16 cellular contexts compared by ENCODE assay signal in the genomic region with DNA sequence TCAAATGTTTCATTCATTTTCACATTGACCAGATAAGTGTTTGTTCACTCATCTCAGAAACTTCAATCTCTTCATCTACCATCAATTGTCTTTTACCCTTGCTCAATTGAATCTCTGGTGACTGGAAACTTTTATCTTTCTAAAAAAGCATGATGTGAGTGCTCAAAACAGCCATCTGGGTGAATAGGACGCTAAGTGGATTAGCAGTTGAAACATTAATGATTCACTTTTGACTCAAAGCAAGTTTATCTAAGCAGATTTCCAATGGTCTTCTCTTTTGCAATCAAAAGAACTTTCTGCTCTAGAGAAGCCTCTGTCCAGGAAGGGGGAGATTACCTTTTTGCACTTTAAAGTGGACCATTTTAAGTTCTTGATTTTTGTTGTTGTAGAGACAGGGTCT. TPM values are rescaled to one million over a fixed set of nuclear protein-coding genes. Genes with fewer than 3 reads are reported as not detected.
DNase-seq lines count a peak whose midpoint lies in the region; TF ChIP-seq lines count a peak whose summit lies in the region.
"Had no signal": no experiment of that assay in that cellular context is flagged by ENCODE, and none has a peak within 500 bp of the region (broad histone marks: within the 10 kb centered on the region; RNA-seq: fewer than 3 reads in every experiment).

No MANE protein-coding gene starts in this region.

- no peaks in the 10 kb centered on the region for H3K9me3 Mint-ChIP-seq in osteocyte (ENCODE audit: unreplicated experiment)
- H3K9me3 Mint-ChIP-seq: CD8-positive, alpha-beta memory T cell; GM23338; HFFc6 had no signal

- peaks cover 8% of the 10 kb centered on the region for H3K4me1 Mint-ChIP-seq in osteocyte (ENCODE audit: unreplicated experiment)

- H3K4me3 Mint-ChIP-seq in osteocyte (ENCODE audit: unreplicated experiment), result no peak overlapping the region
- H3K4me3 Mint-ChIP-seq: CD4-positive, CD25-positive, alpha-beta regulatory T cell; CD8-positive, alpha-beta memory T cell; HFFc6 had no signal

- TF ChIP-seq CTCF in fibroblast of the aortic adventitia (IDR thresholded peaks at IDR 0.05; ENCODE audit: insufficient read depth, low read length), result no peak
- TF ChIP-seq CTCF in osteocyte (IDR thresholded peaks at IDR 0.05), result no peak

- no peak overlapping the region for H3K4me3 ChIP-seq in fibroblast of the aortic adventitia (ENCODE audit: low read depth, low read length)
- H3K4me3 ChIP-seq: GM23338 had no signal

- DNase-seq in HCEC 1CT (peak; percentile 41), amniotic epithelial cell (ENCODE audit: low read depth) (peak; percentile 70), fibroblast of the aortic adventitia (ENCODE audit: low read depth) (peak; percentile 21), osteocyte (ENCODE audit: extremely low spot score, unreplicated experiment) (no peak), NCI-H774 (lab: John Stamatoyannopoulos, UW) (no peak)
- no peak for DNase-seq in activated naive CD4-positive, alpha-beta T cell treated with anti-CD3 and anti-CD28 coated beads, Interleukin-2, amount 50 U/mL, for 16 hours
- DNase-seq: ACHN; BE2C; C1 segment of cervical spinal cord; CD4-positive, CD25-positive, alpha-beta regulatory T cell; CD8-positive, alpha-beta memory T cell; COR-L47; DMS 273 treated with DMSO at 0.1 percent for 48 hours; DMS53; HFFc6 had no signal

- H3K27me3 Mint-ChIP-seq in osteocyte (ENCODE audit: unreplicated experiment), result no peaks in the 10 kb centered on the region

- H3K27ac Mint-ChIP-seq in osteocyte (ENCODE audit: unreplicated experiment), result no peak overlapping the region
- H3K27ac Mint-ChIP-seq: CD4-positive, CD25-positive, alpha-beta regulatory T cell; CD8-positive, alpha-beta memory T cell; GM23338; HFFc6 had no signal

- no peaks in the 10 kb centered on the region for H3K36me3 Mint-ChIP-seq in osteocyte (ENCODE audit: unreplicated experiment)
- H3K36me3 Mint-ChIP-seq: CD4-positive, CD25-positive, alpha-beta regulatory T cell; CD8-positive, alpha-beta memory T cell had no signal

RNA-seq across cellular contexts. Expression of a gene that starts 22.2 kb away (rescaled TPM):
- 16.8 and 43.9 TPM in 2 replicates for total RNA-seq in fibroblast of the aortic adventitia (ENCODE audit: low replicate concordance)
- total RNA-seq in osteocyte, result 113 and 131 TPM in 2 replicates

Comparison
In these comparisons a context has a peak if more than half of its experiments do, and no peak if none do; other contexts are left out.
1. DNase-seq: peak in HCEC 1CT (single experiment), amniotic epithelial cell (single experiment) and fibroblast of the aortic adventitia (single experiment); none in osteocyte (single experiment), activated naive CD4-positive, alpha-beta T cell treated with anti-CD3 and anti-CD28 coated beads, Interleukin-2, amount 50 U/mL, for 16 hours (single experiment) and NCI-H774 (single experiment).